17 cellular contexts compared by ENCODE assay signal in the genomic region with DNA sequence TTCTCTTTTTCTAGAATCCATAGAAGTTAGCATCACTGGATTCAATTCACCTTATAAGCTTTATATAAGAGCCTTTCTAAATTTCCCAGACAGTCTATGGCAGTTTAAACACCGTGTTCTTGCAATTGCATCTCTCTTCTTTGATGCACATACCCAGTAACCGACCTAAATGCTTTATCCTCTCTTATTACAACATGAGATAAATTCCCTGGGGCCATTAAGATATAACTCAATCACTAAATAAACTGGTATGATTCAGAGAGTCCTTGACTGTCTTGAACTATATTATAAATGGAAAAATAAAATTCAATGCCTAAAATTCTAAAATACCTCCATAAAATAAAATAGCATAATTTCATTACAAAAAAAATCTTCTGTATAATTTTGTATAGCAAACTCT.
"Had no signal": no experiment of that assay in that cellular context is flagged by ENCODE, and none has a peak within 500 bp of the region (broad histone marks: within the 10 kb centered on the region; RNA-seq: fewer than 3 reads in every experiment).

No MANE protein-coding gene starts in this region.

- H3K27me3 ChIP-seq: MG63, SJSA1 had no signal

- DNase-seq: KBM-7, MG63, NCI-H1092, NCI-H1105 treated with DMSO at 0.1 percent for 48 hours, NCI-H1417 treated with DMSO at 0.1 percent for 48 hours, NCI-H1694, NCI-H187 treated with DMSO at 0.1 percent for 48 hours, NCI-H2081, NCI-H2107, NCI-H526 treated with DMSO at 0.1 percent for 48 hours, NCI-H774, SIG-M5, T-helper 1 cell, T-helper 17 cell had no signal

- H3K4me1 Mint-ChIP-seq: T-helper 17 cell had no signal

- H3K27me3 Mint-ChIP-seq: T-helper 17 cell had no signal

- H3K36me3 ChIP-seq: MG63, SJSA1 had no signal

- H3K27ac ChIP-seq: SJSA1, SK-N-MC had no signal

- H3K27ac Mint-ChIP-seq: T-helper 17 cell had no signal

- H3K4me3 Mint-ChIP-seq: T-helper 17 cell had no signal

- H3K4me1 ChIP-seq: SJSA1 had no signal

- H3K4me3 ChIP-seq: MG63, SJSA1, SK-N-MC had no signal

- H3K9me3 ChIP-seq: MG63, SJSA1 had no signal

- ATAC-seq: Right ventricle myocardium inferior, T-helper 17 cell had no signal
